Comparison of ENCODE assay signal across 8 cellular contexts in the genomic region with DNA sequence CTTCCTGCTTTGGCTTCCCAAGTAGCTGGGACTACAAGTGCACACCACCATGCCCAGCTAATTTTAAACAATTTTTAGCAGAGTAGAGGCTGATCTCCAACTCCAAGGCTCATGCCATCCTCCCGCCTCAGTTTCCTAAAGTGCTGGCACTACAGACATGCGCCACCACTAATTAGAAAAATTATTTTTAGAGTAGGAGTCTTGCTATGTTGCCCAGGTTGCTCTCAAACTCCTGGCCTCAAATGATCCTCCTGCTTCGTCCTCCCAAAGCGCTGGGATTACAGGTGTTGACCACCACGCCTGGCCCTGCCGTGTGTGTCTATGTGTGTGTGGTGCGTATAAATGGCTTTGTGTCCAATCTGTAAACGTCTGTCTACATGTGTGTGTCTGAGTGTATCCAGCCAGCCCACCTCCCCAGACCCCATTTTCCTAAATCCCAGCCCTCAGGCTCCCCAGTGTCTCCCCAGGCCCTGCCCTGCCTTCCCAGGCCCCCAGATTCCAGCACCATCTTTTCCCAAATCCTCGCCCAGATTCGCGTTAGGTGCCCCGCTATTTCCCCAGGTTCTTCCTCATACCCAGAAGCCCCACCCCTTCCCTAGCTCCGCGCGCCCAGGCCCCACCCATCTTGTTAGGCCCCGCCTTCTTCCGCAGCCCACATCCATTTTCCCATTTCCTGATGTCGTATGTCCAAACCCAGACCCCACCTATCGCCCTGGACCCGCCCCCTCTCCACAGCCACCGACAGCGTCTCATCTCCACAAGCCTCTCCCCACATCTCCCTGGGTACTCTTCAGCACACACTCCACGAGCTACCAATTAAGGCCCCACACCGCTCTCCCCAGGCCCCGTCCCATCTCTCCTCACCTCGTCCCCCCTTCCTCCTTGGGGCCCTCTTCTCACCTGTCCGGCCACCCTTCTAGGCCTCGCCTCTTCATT. TPM values are rescaled to one million over a fixed set of nuclear protein-coding genes. Genes with fewer than 3 reads are reported as not detected.
DNase-seq lines count a peak whose midpoint lies in the region; ATAC-seq, FAIRE-seq and TF ChIP-seq lines count a peak whose summit lies in the region.

No MANE protein-coding gene starts in this region.

- no peaks in the 10 kb centered on the region for H3K9me3 ChIP-seq in neural cell (ENCODE audit: low read length)

- H3F3A ChIP-seq in neural cell (ENCODE audit: insufficient read depth, low read length, poor library complexity, severe bottlenecking), result no peaks in the 10 kb centered on the region

- TF ChIP-seq RAD21 in neural cell (conservative IDR thresholded peaks at IDR 0.05), result no peak

- no peaks in the 10 kb centered on the region for H3K9me2 ChIP-seq in neural cell (ENCODE audit: insufficient read depth, low read length)

- H3K36me3 ChIP-seq in bronchial epithelial cell (ENCODE audit: control insufficient read depth, insufficient read depth, low read length) (no peaks in the 10 kb centered on the region), neural cell (ENCODE audit: insufficient read depth, low read length) (no peaks in the 10 kb centered on the region)

- no peak overlapping the region for H2AFZ ChIP-seq in neural cell (ENCODE audit: low read depth, low read length)

- H4K20me1 ChIP-seq in neural cell (ENCODE audit: insufficient read depth), result no peaks in the 10 kb centered on the region

- H3K4me3 ChIP-seq in bronchial epithelial cell (ENCODE audit: low read depth, low read length) (peak overlapping the region; percentile 25), neural cell (ENCODE audit: low read length) (peak overlapping the region; percentile 43)

- DNase-seq in EH (ENCODE audit: low read depth), result peak; percentile 29
- DNase-seq in NCI-H2029 (lab: John Stamatoyannopoulos, UW), result peak; percentile 45
- DNase-seq in bronchial epithelial cell (ENCODE audit: low read depth), result peak; percentile 55
- no peak for DNase-seq in central memory CD4-positive, alpha-beta T cell

- H3K27me3 ChIP-seq in bronchial epithelial cell (ENCODE audit: control insufficient read depth, insufficient read depth, low read length) (peaks cover 27% of the 10 kb centered on the region), neural cell (ENCODE audit: insufficient read depth, low read depth, low read length) (peaks cover 5% of the 10 kb centered on the region)

- TF ChIP-seq CTCF in bronchial epithelial cell (IDR thresholded peaks at IDR 0.05; ENCODE audit: insufficient read depth, low read length, severe bottlenecking), result no peak
- TF ChIP-seq CTCF in neural cell (IDR thresholded peaks at IDR 0.05; ENCODE audit: poor library complexity, severe bottlenecking), result no peak

- FAIRE-seq in bronchial epithelial cell (lab: Jason Lieb, UNC), result peak; percentile 55

- H3K9ac ChIP-seq in neural cell (ENCODE audit: low read length), result no peak overlapping the region

- TF ChIP-seq EP300 in neural cell (conservative IDR thresholded peaks at IDR 0.05; ENCODE audit: poor library complexity, severe bottlenecking), result no peak

- no peak overlapping the region for H3K27ac ChIP-seq in neural cell (ENCODE audit: low read length)

- H3K79me2 ChIP-seq in neural cell (replicated peaks; ENCODE audit: insufficient read depth, low read length), result no peaks in the 10 kb centered on the region

- H3K4me2 ChIP-seq in neural cell (ENCODE audit: low read length), result no peak overlapping the region

- ATAC-seq in HG03025 (IDR thresholded peaks at IDR 0.05; ENCODE audit: low FRiP score, unreplicated experiment) (no peak), HG03571 (IDR thresholded peaks at IDR 0.05; ENCODE audit: unreplicated experiment) (no peak), HG03175 (IDR thresholded peaks at IDR 0.05; ENCODE audit: unreplicated experiment) (no peak)

TF ChIP-seq in neural cell, 6 proteins besides CTCF, POLR2A, EP300 and RAD21:
- no peak for TF ChIP-seq POLR2AphosphoS5 (IDR thresholded peaks at IDR 0.05)
- TF ChIP-seq TAF1 (IDR thresholded peaks at IDR 0.05; ENCODE audit: low read depth), result no peak
- TF ChIP-seq, protein P1, sequence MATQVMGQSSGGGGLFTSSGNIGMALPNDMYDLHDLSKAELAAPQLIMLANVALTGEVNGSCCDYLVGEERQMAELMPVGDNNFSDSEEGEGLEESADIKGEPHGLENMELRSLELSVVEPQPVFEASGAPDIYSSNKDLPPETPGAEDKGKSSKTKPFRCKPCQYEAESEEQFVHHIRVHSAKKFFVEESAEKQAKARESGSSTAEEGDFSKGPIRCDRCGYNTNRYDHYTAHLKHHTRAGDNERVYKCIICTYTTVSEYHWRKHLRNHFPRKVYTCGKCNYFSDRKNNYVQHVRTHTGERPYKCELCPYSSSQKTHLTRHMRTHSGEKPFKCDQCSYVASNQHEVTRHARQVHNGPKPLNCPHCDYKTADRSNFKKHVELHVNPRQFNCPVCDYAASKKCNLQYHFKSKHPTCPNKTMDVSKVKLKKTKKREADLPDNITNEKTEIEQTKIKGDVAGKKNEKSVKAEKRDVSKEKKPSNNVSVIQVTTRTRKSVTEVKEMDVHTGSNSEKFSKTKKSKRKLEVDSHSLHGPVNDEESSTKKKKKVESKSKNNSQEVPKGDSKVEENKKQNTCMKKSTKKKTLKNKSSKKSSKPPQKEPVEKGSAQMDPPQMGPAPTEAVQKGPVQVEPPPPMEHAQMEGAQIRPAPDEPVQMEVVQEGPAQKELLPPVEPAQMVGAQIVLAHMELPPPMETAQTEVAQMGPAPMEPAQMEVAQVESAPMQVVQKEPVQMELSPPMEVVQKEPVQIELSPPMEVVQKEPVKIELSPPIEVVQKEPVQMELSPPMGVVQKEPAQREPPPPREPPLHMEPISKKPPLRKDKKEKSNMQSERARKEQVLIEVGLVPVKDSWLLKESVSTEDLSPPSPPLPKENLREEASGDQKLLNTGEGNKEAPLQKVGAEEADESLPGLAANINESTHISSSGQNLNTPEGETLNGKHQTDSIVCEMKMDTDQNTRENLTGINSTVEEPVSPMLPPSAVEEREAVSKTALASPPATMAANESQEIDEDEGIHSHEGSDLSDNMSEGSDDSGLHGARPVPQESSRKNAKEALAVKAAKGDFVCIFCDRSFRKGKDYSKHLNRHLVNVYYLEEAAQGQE (IDR thresholded peaks at IDR 0.05; ENCODE audit: borderline replicate concordance), result no peak
- no peak for TF ChIP-seq EZH2 (IDR thresholded peaks at IDR 0.05; ENCODE audit: borderline replicate concordance, insufficient read depth, low read length, poor library complexity, severe bottlenecking)
- no peak for TF ChIP-seq SMC3 (conservative IDR thresholded peaks at IDR 0.05; ENCODE audit: poor library complexity)
- no peak for TF ChIP-seq MXI1 (conservative IDR thresholded peaks at IDR 0.05; ENCODE audit: poor library complexity, severe bottlenecking)
TF ChIP-seq in neural cell: peak in this region for 0.

RNA-seq across cellular contexts. Expression of a gene that starts 24.9 kb away (rescaled TPM):
- 0.26 TPM in 2 replicates for total RNA-seq in bronchial epithelial cell
- 14.1 and 18.3 TPM in 2 replicates for polyA plus RNA-seq in neural cell
- polyA minus RNA-seq in neural cell, result 35.7 and 51.1 TPM in 2 replicates

RNA-seq across cellular contexts. Expression of a gene that starts 27.5 kb away (rescaled TPM):
- total RNA-seq in bronchial epithelial cell, result 8.7 and 11.3 TPM in 2 replicates
- polyA plus RNA-seq in neural cell, result 357 and 379 TPM in 2 replicates
- 171 and 197 TPM in 2 replicates for polyA minus RNA-seq in neural cell

RNA-seq across cellular contexts. Expression of a gene that starts 37.2 kb away (rescaled TPM):
- 2.1 and 3.5 TPM in 2 replicates for total RNA-seq in bronchial epithelial cell
- polyA plus RNA-seq in neural cell, result 23.8 and 30.8 TPM in 2 replicates
- polyA minus RNA-seq in neural cell, result 10.5 and 11.0 TPM in 2 replicates
